3 cellular contexts compared by ENCODE assay signal in genomic region chr1:16665836-16666235, GRCh38. TPM values are rescaled to one million over a fixed set of nuclear protein-coding genes. Genes with fewer than 3 reads are reported as not detected.
"Had no signal": no experiment of that assay in that cellular context is flagged by ENCODE, and none has a peak within 500 bp of the region (broad histone marks: within the 10 kb centered on the region; RNA-seq: fewer than 3 reads in every experiment).

No MANE protein-coding gene starts in this region.

RNA-seq across cellular contexts. Expression of gene RNU1-3, which starts 0.9 kb away (rescaled TPM):
- polyA plus RNA-seq: stomach, thymus, urinary bladder had no signal
